ENCODE assay signal across 8 cellular contexts in the genomic region with DNA sequence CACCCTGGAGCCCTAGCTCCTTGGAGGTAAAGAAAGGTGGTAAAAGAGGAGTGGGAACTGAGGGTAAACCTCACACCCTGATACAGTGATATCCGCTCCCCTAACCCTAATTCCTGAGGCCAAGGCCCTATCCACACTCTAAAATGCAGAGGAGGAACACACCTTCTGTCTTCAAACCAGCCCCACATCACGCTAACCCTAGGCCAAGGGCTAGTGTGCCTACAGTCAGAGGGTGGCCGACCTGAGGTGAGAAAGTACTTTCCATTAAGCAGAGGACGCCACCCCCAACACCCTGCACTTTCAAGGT. TPM values are rescaled to one million over a fixed set of nuclear protein-coding genes. Genes with fewer than 3 reads are reported as not detected.
DNase-seq lines count a peak whose midpoint lies in the region; ATAC-seq and TF ChIP-seq lines count a peak whose summit lies in the region.

No MANE protein-coding gene starts in this region.

- H3K9me3 ChIP-seq in heart left ventricle: no peaks in the 10 kb centered on the region
- no peaks in the 10 kb centered on the region for H3K9me3 ChIP-seq in upper lobe of right lung

- intact Hi-C loops in heart left ventricle (cut with DNase I): no loop called here
- intact Hi-C loops in Right ventricle myocardium inferior (cut with DNase I): loop anchor here (1.0 kb wide), 1 partner anchor 17 kb away; no protein-coding TSS in a partner anchor
- intact Hi-C loops in upper lobe of right lung (cut with DNase I): no loop called here

- H3K36me3 ChIP-seq in heart left ventricle (peaks cover 0 to 32% (median 8%) of the 10 kb centered on the region in 9 donors), upper lobe of right lung (no peaks in the 10 kb centered on the region)

- peaks cover 38% of the 10 kb centered on the region for H3K36me3 Mint-ChIP-seq in brain
- H3K36me3 Mint-ChIP-seq in memory B cell: peaks cover 11% of the 10 kb centered on the region

- H3K27ac Mint-ChIP-seq in brain (peak overlapping the region; percentile 85 to 88 (median 87)), memory B cell (peak overlapping the region; percentile 74)

- 7 to 25% (median 9%) methylated on average over 2 to 4 of the region's 4 CpGs for WGBS in heart left ventricle, 4 donors

- H3K4me1 ChIP-seq in heart left ventricle: peaks cover 3 to 49% (median 24%) of the 10 kb centered on the region in 12 donors
- H3K4me1 ChIP-seq in upper lobe of right lung: peaks cover 20% of the 10 kb centered on the region

- no peak for TF ChIP-seq POLR2A in heart left ventricle (IDR thresholded peaks at IDR 0.05)

- H3K4me3 ChIP-seq in heart left ventricle (peak overlapping the region; percentile 45 to 97 (median 78)), upper lobe of right lung (peak overlapping the region; percentile 70)

- H3K9me3 Mint-ChIP-seq in brain: no peaks in the 10 kb centered on the region
- H3K9me3 Mint-ChIP-seq in memory B cell: no peaks in the 10 kb centered on the region

- ATAC-seq in heart left ventricle (no peak), Right ventricle myocardium inferior (no peak), memory B cell (ENCODE audit: low read depth) (no peak), upper lobe of right lung (no peak)

- peaks cover 48% of the 10 kb centered on the region for H3K4me1 Mint-ChIP-seq in brain
- H3K4me1 Mint-ChIP-seq in memory B cell: peaks cover 29% of the 10 kb centered on the region

- H3K27me3 Mint-ChIP-seq in brain (peaks cover 15% of the 10 kb centered on the region), memory B cell (no peaks in the 10 kb centered on the region)

- H3K27me3 ChIP-seq in heart left ventricle: no peaks in the 10 kb centered on the region
- H3K27me3 ChIP-seq in upper lobe of right lung: no peaks in the 10 kb centered on the region

- H3K27ac ChIP-seq in heart left ventricle: peak overlapping the region in 11 of 12 donors; percentile 57 to 85 (median 73)
- peak overlapping the region; percentile 66 for H3K27ac ChIP-seq in upper lobe of right lung

- DNase-seq in heart left ventricle: no peak
- DNase-seq in Right ventricle myocardium inferior (ENCODE audit: missing footprints): no peak
- DNase-seq in memory B cell (ENCODE audit: low spot score in 2 of 2): no peak
- no peak for DNase-seq in upper lobe of right lung
- DNase-seq in SIG-M5 treated with dmso at 0.1 percent for 504 hours (lab: John Stamatoyannopoulos, UW; ENCODE audit: unreplicated experiment): no peak
- DNase-seq in NCI-H2081 (lab: John Stamatoyannopoulos, UW): no peak
- DNase-seq in HuH-7 (ENCODE audit: low spot score): no peak

- TF ChIP-seq CTCF in heart left ventricle (IDR thresholded peaks at IDR 0.05): no peak
- no peak for TF ChIP-seq CTCF in brain (conservative IDR thresholded peaks at IDR 0.05)
- no peak for TF ChIP-seq CTCF in upper lobe of right lung (IDR thresholded peaks at IDR 0.05)

- H3K4me3 Mint-ChIP-seq in brain (peak overlapping the region; percentile 95 to 97 (median 96)), memory B cell (peak overlapping the region; percentile 94)

RNA-seq across cellular contexts. Expression of a gene that starts 0.6 kb away (rescaled TPM):
- total RNA-seq in heart left ventricle (10 to 100 TPM; 24.5 to 39.0 (median 32.2) TPM), Right ventricle myocardium inferior (29.9 TPM), upper lobe of right lung (42.1 TPM)
- polyA plus RNA-seq in heart left ventricle (10 to 100 TPM; 33.3 TPM), brain (ENCODE audit: insufficient read depth, low read depth, low replicate concordance) (33.7 TPM)

RNA-seq across cellular contexts. Expression of a gene that starts 0.7 kb away (rescaled TPM):
- total RNA-seq in heart left ventricle (1 to 10 TPM in 3 of 9 donors, under 1 TPM in 6; 0.25 to 2.5 (median 0.65) TPM), Right ventricle myocardium inferior (0.78 TPM), upper lobe of right lung (6.1 TPM)
- polyA plus RNA-seq in heart left ventricle (1 to 10 TPM in 1 of 2 donors, under 1 TPM in 1; 0.88 to 2.7 TPM), brain (ENCODE audit: insufficient read depth, low read depth, low replicate concordance) (13.1 TPM)

RNA-seq across cellular contexts. Expression of a gene that starts 15.2 kb away (rescaled TPM):
- total RNA-seq in heart left ventricle (1 to 10 TPM; 1.2 to 8.8 (median 2.3) TPM), Right ventricle myocardium inferior (4.5 TPM), upper lobe of right lung (13.6 TPM)
- polyA plus RNA-seq in heart left ventricle (1 to 10 TPM; 2.5 to 2.9 TPM), brain (ENCODE audit: insufficient read depth, low read depth, low replicate concordance) (4.0 TPM)

RNA-seq across cellular contexts. Expression of a gene that starts 17.3 kb away (rescaled TPM):
- total RNA-seq in heart left ventricle: 100 to 1,000 TPM in 1 of 9 donors, 10 to 100 TPM in 8; 38.8 to 137 (median 61.5) TPM
- polyA plus RNA-seq in heart left ventricle: 10 to 100 TPM; 29.9 to 79.6 TPM
- 36.1 TPM for total RNA-seq in Right ventricle myocardium inferior
- polyA plus RNA-seq in brain (ENCODE audit: insufficient read depth, low read depth, low replicate concordance): 87.8 TPM
- total RNA-seq in upper lobe of right lung: 118 TPM

RNA-seq across cellular contexts. Expression of a gene that starts 46.0 kb away (rescaled TPM):
- 10 to 100 TPM in 6 of 9 donors, 1 to 10 TPM in 3; 8.9 to 20.5 (median 13.8) TPM for total RNA-seq in heart left ventricle
- 10 to 100 TPM; 13.0 to 15.8 TPM for polyA plus RNA-seq in heart left ventricle
- 14.7 TPM for total RNA-seq in Right ventricle myocardium inferior
- polyA plus RNA-seq in brain (ENCODE audit: insufficient read depth, low read depth, low replicate concordance): 3.5 TPM
- total RNA-seq in upper lobe of right lung: 42.4 TPM
